ENCODE assay signal across 23 cellular contexts in genomic region chr2:37052600-37053332, GRCh38.
"Had no signal": no experiment of that assay in that cellular context is flagged by ENCODE, and none has a peak within 500 bp of the region (broad histone marks: within the 10 kb centered on the region; RNA-seq: fewer than 3 reads in every experiment).

No MANE protein-coding gene starts in this region.

- H3K27ac ChIP-seq: brain microvascular endothelial cell, hepatocyte, lower lobe of right lung, neutrophil, pancreas, thyroid gland had no signal

- H3K27me3 ChIP-seq: brain microvascular endothelial cell, hepatocyte, neutrophil, pancreas, thyroid gland had no signal

- ATAC-seq: activated naive CD8-positive, alpha-beta T cell treated with anti-CD3 and anti-CD28 coated beads, Interleukin-2, amount 50 U/mL, for 24 hours; activated T-cell treated with anti-CD3 and anti-CD28 coated beads, Interleukin-2, amount 50 U/mL, for 4 hours; lower lobe of right lung; natural killer cell treated with Interleukin-12 subunit alpha and Interleukin-12 subunit beta and Interleukin-15 and Interleukin-18, amount 100 ng/mL, for 72 hours; sciatic nerve; stimulated activated memory B cell treated with anti-CD40 and anti-IgM and Interleukin-4, amounts not matched to agents 10 μg/mL and 1 μg/mL and 100 μg/mL, for 72 hours had no signal

- H3K4me1 Mint-ChIP-seq: activated CD4-positive, alpha-beta T cell treated with anti-CD3 and anti-CD28 coated beads, Interleukin-2, amount 10 ng/mL, durations not matched to agents 24 days and 14 days; activated naive CD4-positive, alpha-beta T cell treated with anti-CD3 and anti-CD28 coated beads, Interleukin-2, amount 10 ng/mL, durations not matched to agents 7 days and 5 days; activated naive CD8-positive, alpha-beta T cell treated with anti-CD3 and anti-CD28 coated beads, Interleukin-2, amount 50 U/mL, for 24 hours; mesothelial cell of epicardium; stimulated activated memory B cell treated with anti-CD40 and anti-IgM and Interleukin-4, amounts not matched to agents 10 μg/mL and 1 μg/mL and 100 μg/mL, for 72 hours had no signal

- H3K9me3 Mint-ChIP-seq: activated CD4-positive, alpha-beta T cell treated with anti-CD3 and anti-CD28 coated beads, Interleukin-2, amount 10 ng/mL, durations not matched to agents 24 days and 14 days; activated naive CD4-positive, alpha-beta T cell treated with anti-CD3 and anti-CD28 coated beads, Interleukin-2, amount 10 ng/mL, durations not matched to agents 7 days and 5 days; activated naive CD8-positive, alpha-beta T cell treated with anti-CD3 and anti-CD28 coated beads, Interleukin-2, amount 50 U/mL, for 24 hours; activated T-cell treated with anti-CD3 and anti-CD28 coated beads, Interleukin-2, amount 50 U/mL, for 4 hours; mesothelial cell of epicardium; natural killer cell treated with Interleukin-12 subunit alpha and Interleukin-12 subunit beta and Interleukin-15 and Interleukin-18, amount 100 ng/mL, for 72 hours; stimulated activated memory B cell treated with anti-CD40 and anti-IgM and Interleukin-4, amounts not matched to agents 10 μg/mL and 1 μg/mL and 100 μg/mL, for 72 hours had no signal

- H3K27ac Mint-ChIP-seq: activated CD4-positive, alpha-beta T cell treated with anti-CD3 and anti-CD28 coated beads, Interleukin-2, amount 10 ng/mL, durations not matched to agents 24 days and 14 days; activated naive CD4-positive, alpha-beta T cell treated with anti-CD3 and anti-CD28 coated beads, Interleukin-2, amount 10 ng/mL, durations not matched to agents 7 days and 5 days; activated naive CD8-positive, alpha-beta T cell treated with anti-CD3 and anti-CD28 coated beads, Interleukin-2, amount 50 U/mL, for 24 hours; mesothelial cell of epicardium; natural killer cell treated with Interleukin-12 subunit alpha and Interleukin-12 subunit beta and Interleukin-15 and Interleukin-18, amount 100 ng/mL, for 72 hours had no signal

- H3K4me3 ChIP-seq: hepatocyte, lower lobe of right lung, pancreas, thyroid gland had no signal

- DNase-seq: activated CD4-positive, alpha-beta T cell treated with anti-CD3 and anti-CD28 coated beads, Interleukin-2, amount 10 ng/mL, durations not matched to agents 24 days and 14 days; activated CD4-positive, CD25-positive, alpha-beta regulatory T cell; activated CD8-positive, alpha-beta memory T cell treated with anti-CD3 and anti-CD28 coated beads, Interleukin-2, amount 50 U/mL, for 4 hours; activated effector memory CD4-positive, alpha-beta T cell treated with Interleukin-2 at 50 U/mL for 16 hours; activated naive CD4-positive, alpha-beta T cell treated with anti-CD3 and anti-CD28 coated beads, Interleukin-2, amount 10 ng/mL, durations not matched to agents 7 days and 5 days; activated naive CD8-positive, alpha-beta T cell treated with anti-CD3 and anti-CD28 coated beads, Interleukin-2, amount 50 U/mL, for 24 hours; activated T-cell treated with anti-CD3 and anti-CD28 coated beads, Interleukin-2, amount 50 U/mL, for 4 hours; aorta; brain microvascular endothelial cell; effector CD4-positive, alpha-beta T cell; foreskin fibroblast; lower lobe of right lung; pancreas; stimulated activated CD4-positive, alpha-beta T cell treated with anti-CD3 and anti-CD28 coated beads, Interleukin-4, amount 100 ng/mL, for 24 hours; T-helper 9 cell; thyroid gland had no signal

- H3K27me3 Mint-ChIP-seq: activated CD4-positive, alpha-beta T cell treated with anti-CD3 and anti-CD28 coated beads, Interleukin-2, amount 10 ng/mL, durations not matched to agents 24 days and 14 days; activated naive CD4-positive, alpha-beta T cell treated with anti-CD3 and anti-CD28 coated beads, Interleukin-2, amount 10 ng/mL, durations not matched to agents 7 days and 5 days; activated naive CD8-positive, alpha-beta T cell treated with anti-CD3 and anti-CD28 coated beads, Interleukin-2, amount 50 U/mL, for 24 hours; natural killer cell treated with Interleukin-12 subunit alpha and Interleukin-12 subunit beta and Interleukin-15 and Interleukin-18, amount 100 ng/mL, for 72 hours; stimulated activated memory B cell treated with anti-CD40 and anti-IgM and Interleukin-4, amounts not matched to agents 10 μg/mL and 1 μg/mL and 100 μg/mL, for 72 hours had no signal

- H3K4me3 Mint-ChIP-seq: activated CD4-positive, alpha-beta T cell treated with anti-CD3 and anti-CD28 coated beads, Interleukin-2, amount 10 ng/mL, durations not matched to agents 24 days and 14 days; activated naive CD4-positive, alpha-beta T cell treated with anti-CD3 and anti-CD28 coated beads, Interleukin-2, amount 10 ng/mL, durations not matched to agents 7 days and 5 days; activated naive CD8-positive, alpha-beta T cell treated with anti-CD3 and anti-CD28 coated beads, Interleukin-2, amount 50 U/mL, for 24 hours; activated T-cell treated with anti-CD3 and anti-CD28 coated beads, Interleukin-2, amount 50 U/mL, for 4 hours; mesothelial cell of epicardium; natural killer cell treated with Interleukin-12 subunit alpha and Interleukin-12 subunit beta and Interleukin-15 and Interleukin-18, amount 100 ng/mL, for 72 hours; stimulated activated memory B cell treated with anti-CD40 and anti-IgM and Interleukin-4, amounts not matched to agents 10 μg/mL and 1 μg/mL and 100 μg/mL, for 72 hours had no signal

- FAIRE-seq: islet of Langerhans, pancreas had no signal
